Comparison of ENCODE assay signal across 1 cellular context in genomic region chr3:21665444-21665843, GRCh38.
TF ChIP-seq lines count a peak whose summit lies in the region.

No MANE protein-coding gene starts in this region.

TF ChIP-seq in H1, 55 proteins besides CTCF, POLR2A, EP300 and RAD21 (continued from another document):
- TF ChIP-seq, protein P1, sequence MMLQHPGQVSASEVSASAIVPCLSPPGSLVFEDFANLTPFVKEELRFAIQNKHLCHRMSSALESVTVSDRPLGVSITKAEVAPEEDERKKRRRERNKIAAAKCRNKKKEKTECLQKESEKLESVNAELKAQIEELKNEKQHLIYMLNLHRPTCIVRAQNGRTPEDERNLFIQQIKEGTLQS (IDR thresholded peaks at IDR 0.05; ENCODE audit: insufficient read depth, low read depth, low read length), result no peak
- TF ChIP-seq SIX5 (IDR thresholded peaks at IDR 0.05; ENCODE audit: low read depth, low read length) (no peak), BCL11A (IDR thresholded peaks at IDR 0.05; ENCODE audit: low read depth in 2 of 2, low read length in 2 of 2) (no peak), SUZ12 (IDR thresholded peaks at IDR 0.05; ENCODE audit: low read length) (no peak), CHD7 (IDR thresholded peaks at IDR 0.05; ENCODE audit: insufficient replicate concordance, low read length) (peak; percentile 54), POLR2AphosphoS5 (IDR thresholded peaks at IDR 0.05; ENCODE audit: low read depth, low read length) (no peak), SRF (IDR thresholded peaks at IDR 0.05; ENCODE audit: low read depth, low read length) (no peak), JUND (IDR thresholded peaks at IDR 0.05; ENCODE audit: low read length) (no peak), MAX (IDR thresholded peaks at IDR 0.05) (no peak), RFX5 (IDR thresholded peaks at IDR 0.05; ENCODE audit: borderline replicate concordance, low read depth, low read length) (no peak)
